ENCODE assay signal across 1 cellular context in the genomic region with DNA sequence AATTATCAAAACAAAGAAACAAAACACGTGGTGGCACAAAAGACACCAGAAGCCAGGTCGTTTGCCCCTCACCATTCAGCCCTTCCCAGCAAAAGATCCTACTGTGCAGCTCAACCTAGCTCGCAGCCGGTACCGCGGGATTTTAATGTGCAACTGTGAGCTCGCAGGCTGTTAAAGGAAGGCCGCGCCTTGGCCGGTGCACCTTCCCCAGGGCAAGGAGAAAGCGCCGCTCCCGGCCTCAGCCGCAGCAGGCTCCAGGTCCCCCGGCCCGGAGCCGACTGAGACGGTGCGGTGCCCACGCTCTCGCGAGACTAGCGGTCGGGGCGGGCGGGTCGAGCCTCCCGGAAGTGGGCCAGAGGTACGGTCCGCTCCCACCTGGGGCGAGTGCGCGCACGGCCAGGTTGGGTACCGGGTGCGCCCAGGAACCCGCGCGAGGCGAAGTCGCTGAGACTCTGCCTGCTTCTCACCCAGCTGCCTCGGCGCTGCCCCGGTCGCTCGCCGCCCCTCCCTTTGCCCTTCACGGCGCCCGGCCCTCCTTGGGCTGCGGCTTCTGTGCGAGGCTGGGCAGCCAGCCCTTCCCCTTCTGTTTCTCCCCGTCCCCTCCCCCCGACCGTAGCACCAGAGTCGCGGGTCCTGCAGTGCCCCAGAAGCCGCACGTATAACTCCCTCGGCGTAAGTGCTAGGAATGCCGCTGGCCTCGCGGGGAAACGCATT.
TF ChIP-seq lines count a peak whose summit lies in the region.

A gene (plus strand): TSS at position 618 of the 714 bp plus-strand sequence. CDS start 682 bp downstream, outside the sequence.

TF ChIP-seq in K562, 482 proteins besides CTCF, POLR2A, EP300 and RAD21 (continued from another document):
- TF ChIP-seq, protein P1, sequence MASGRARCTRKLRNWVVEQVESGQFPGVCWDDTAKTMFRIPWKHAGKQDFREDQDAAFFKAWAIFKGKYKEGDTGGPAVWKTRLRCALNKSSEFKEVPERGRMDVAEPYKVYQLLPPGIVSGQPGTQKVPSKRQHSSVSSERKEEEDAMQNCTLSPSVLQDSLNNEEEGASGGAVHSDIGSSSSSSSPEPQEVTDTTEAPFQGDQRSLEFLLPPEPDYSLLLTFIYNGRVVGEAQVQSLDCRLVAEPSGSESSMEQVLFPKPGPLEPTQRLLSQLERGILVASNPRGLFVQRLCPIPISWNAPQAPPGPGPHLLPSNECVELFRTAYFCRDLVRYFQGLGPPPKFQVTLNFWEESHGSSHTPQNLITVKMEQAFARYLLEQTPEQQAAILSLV (tag; IDR thresholded peaks at IDR 0.05), result no peak
